Comparison of ENCODE assay signal across 2 cellular contexts in genomic region chr7:134829381-134829986, GRCh38.
TF ChIP-seq lines count a peak whose summit lies in the region.

No MANE protein-coding gene starts in this region.

TF ChIP-seq in SK-N-SH treated with all-trans-retinoic acid at 6 μM for 48 hours, 23 proteins besides CTCF, POLR2A, EP300 and RAD21:
- no peak for TF ChIP-seq ZNF8 (CRISPR knock-in tag; IDR thresholded peaks at IDR 0.05)
- no peak for TF ChIP-seq ZFP30 (CRISPR knock-in tag; IDR thresholded peaks at IDR 0.05)
- no peak for TF ChIP-seq ZFP3 (CRISPR knock-in tag; IDR thresholded peaks at IDR 0.05)
- no peak for TF ChIP-seq ZNF70 (CRISPR knock-in tag; IDR thresholded peaks at IDR 0.05)
- TF ChIP-seq TSHZ2 (CRISPR knock-in tag; IDR thresholded peaks at IDR 0.05) = no peak

TF ChIP-seq in HepG2, 621 proteins besides CTCF, POLR2A, EP300 and RAD21:
- no peak for TF ChIP-seq ZNF703 (CRISPR knock-in tag; IDR thresholded peaks at IDR 0.05; ENCODE audit: borderline replicate concordance)
- TF ChIP-seq ZNF180 (CRISPR knock-in tag; IDR thresholded peaks at IDR 0.05; ENCODE audit: borderline replicate concordance, low read depth) = no peak
- no peak for TF ChIP-seq ZNF674 (CRISPR knock-in tag; IDR thresholded peaks at IDR 0.05; ENCODE audit: low read depth)
